Comparison of ENCODE assay signal across 33 cellular contexts in the genomic region with DNA sequence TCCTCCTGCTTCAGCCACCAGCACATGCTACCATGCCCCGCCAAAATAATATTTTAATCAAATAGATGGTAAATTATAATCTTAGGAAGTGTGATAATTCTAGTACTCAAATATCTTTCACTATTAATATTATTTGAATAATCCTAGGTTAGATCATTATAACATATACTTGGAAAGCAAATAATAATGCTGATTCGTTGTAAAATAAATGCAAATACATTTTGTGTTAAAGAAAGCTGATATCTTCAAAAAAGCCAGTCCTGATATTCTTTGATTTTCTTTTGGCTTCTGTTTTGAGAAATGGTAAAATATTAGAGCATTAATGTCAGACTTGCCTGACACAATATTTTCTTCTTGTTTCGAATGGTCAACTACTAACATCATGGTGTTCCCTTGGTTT.
DNase-seq lines count a peak whose midpoint lies in the region; ATAC-seq, FAIRE-seq and TF ChIP-seq lines count a peak whose summit lies in the region.
"Had no signal": no experiment of that assay in that cellular context is flagged by ENCODE, and none has a peak within 500 bp of the region (broad histone marks: within the 10 kb centered on the region; RNA-seq: fewer than 3 reads in every experiment).

No MANE protein-coding gene starts in this region.

- no peaks in the 10 kb centered on the region for H3K79me2 ChIP-seq in HepG2 (ENCODE audit: insufficient read depth, low read length)
- H3K79me2 ChIP-seq in K562 (ENCODE audit: control insufficient read depth, insufficient read depth, low read length): no peaks in the 10 kb centered on the region

- no peaks in the 10 kb centered on the region for H4K20me1 ChIP-seq in HepG2 (ENCODE audit: insufficient read depth, low read length)
- no peaks in the 10 kb centered on the region for H4K20me1 ChIP-seq in IMR-90 (ENCODE audit: insufficient read depth, low read length)
- H4K20me1 ChIP-seq in K562 (replicated peaks; ENCODE audit: control insufficient read depth, insufficient read depth, low read length): no peaks in the 10 kb centered on the region
- H4K20me1 ChIP-seq: BLaER1; BLaER1 treated with 17β-estradiol and CSF1 and Interleukin-3, amounts not matched to agents 10 nM and 100 nM had no signal

- H3K9me3 ChIP-seq in HepG2 (ENCODE audit: low read length): peaks cover 90% of the 10 kb centered on the region
- H3K9me3 ChIP-seq in right lobe of liver: no peaks in the 10 kb centered on the region
- no peaks in the 10 kb centered on the region for H3K9me3 ChIP-seq in IMR-90 (ENCODE audit: control insufficient read depth, insufficient read depth, low read length)
- H3K9me3 ChIP-seq in K562 (replicated peaks; ENCODE audit: control insufficient read depth, insufficient read depth, low read depth, low read length): no peaks in the 10 kb centered on the region; the same call in 1 of the 2 replicates
- H3K9me3 ChIP-seq: A549; BE2C; BLaER1; BLaER1 treated with 17β-estradiol and CSF1 and Interleukin-3, amounts not matched to agents 10 nM and 100 nM; Caco-2 had no signal

- H3K14ac ChIP-seq in IMR-90 (replicated peaks; ENCODE audit: low read depth, low read length): no peak overlapping the region

- no peaks in the 10 kb centered on the region; the same call in 1 of the 2 replicates for H3K9me1 ChIP-seq in IMR-90 (ENCODE audit: insufficient read depth, low read length)
- no peaks in the 10 kb centered on the region for H3K9me1 ChIP-seq in K562 (ENCODE audit: control insufficient read depth, insufficient read depth, low read length)

- no peak overlapping the region for H4K5ac ChIP-seq in IMR-90 (ENCODE audit: low read depth, low read length)

- FAIRE-seq in HepG2 (lab: Jason Lieb, UNC) (no peak), K562 (lab: Jason Lieb, UNC) (no peak)
- FAIRE-seq: A204.1, A549, D721Med had no signal

- H3K4me2 ChIP-seq in HepG2 (ENCODE audit: low read depth, low read length): no peak overlapping the region
- H3K4me2 ChIP-seq in IMR-90 (ENCODE audit: low read depth, low read length): no peak overlapping the region
- H3K4me2 ChIP-seq in K562 (ENCODE audit: insufficient read depth, low read length): no peak overlapping the region
- H3K4me2 ChIP-seq: A549; BLaER1; BLaER1 treated with 17β-estradiol and CSF1 and Interleukin-3, amounts not matched to agents 10 nM and 100 nM had no signal

- H3K36me3 ChIP-seq in HepG2 (replicated peaks in 1 of 2; ENCODE audit: control insufficient read depth in 1 of 2, insufficient read depth in 2 of 2, low read length in 2 of 2): no peaks in the 10 kb centered on the region
- no peaks in the 10 kb centered on the region for H3K36me3 ChIP-seq in right lobe of liver
- H3K36me3 ChIP-seq in IMR-90 (ENCODE audit: control insufficient read depth, insufficient read depth, low read length): no peaks in the 10 kb centered on the region
- no peaks in the 10 kb centered on the region for H3K36me3 ChIP-seq in K562 (ENCODE audit: control insufficient read depth, insufficient read depth, low read length)
- H3K36me3 ChIP-seq: BE2C; BLaER1; BLaER1 treated with 17β-estradiol and CSF1 and Interleukin-3, amounts not matched to agents 10 nM and 100 nM had no signal

- CTCF ChIA-PET in HepG2 (lab: Yijun Ruan, JAX; ENCODE audit: low intra/inter-chr PET ratio, low total read pairs): no interaction called here
- CTCF ChIA-PET in IMR-90 (lab: Yijun Ruan, JAX): interaction anchor here (1.1 kb wide), 1 partner anchor 10 kb away, joined by 3 read pairs; no protein-coding TSS in a partner anchor
- CTCF ChIA-PET in K562 (lab: Yijun Ruan, JAX; ENCODE audit: low intra/inter-chr PET ratio): no interaction called here

- H4K8ac ChIP-seq in IMR-90 (ENCODE audit: low read depth in 2 of 2, low read length in 2 of 2): no peak overlapping the region

- no peak for TF ChIP-seq CTCF in HepG2 (CRISPR knock-in tag; IDR thresholded peaks at IDR 0.05)
- TF ChIP-seq CTCF in right lobe of liver (IDR thresholded peaks at IDR 0.05): no peak
- no peak for TF ChIP-seq CTCF in IMR-90 (conservative IDR thresholded peaks at IDR 0.05; ENCODE audit: low read depth, low read length)
- TF ChIP-seq CTCF in K562 (IDR thresholded peaks at IDR 0.05 in 2 of 3, conservative IDR thresholded peaks at IDR 0.05 in 1 of 3; ENCODE audit: insufficient read depth in 2 of 3, low read depth in 1 of 3, low read length in 3 of 3): no peak

- H2BK20ac ChIP-seq in IMR-90 (ENCODE audit: low read depth, low read length): no peak overlapping the region

- H3K27me3 ChIP-seq in HepG2 (ENCODE audit: control insufficient read depth in 1 of 2, insufficient read depth in 2 of 2, low read length in 2 of 2): no peaks in the 10 kb centered on the region
- no peaks in the 10 kb centered on the region for H3K27me3 ChIP-seq in right lobe of liver
- no peaks in the 10 kb centered on the region for H3K27me3 ChIP-seq in IMR-90 (ENCODE audit: control insufficient read depth, insufficient read depth, low read length)
- H3K27me3 ChIP-seq in K562 (ENCODE audit: control insufficient read depth in 2 of 2, insufficient read depth in 2 of 2, low read length in 2 of 2): no peaks in the 10 kb centered on the region
- H3K27me3 ChIP-seq: BE2C; BLaER1; BLaER1 treated with 17β-estradiol and CSF1 and Interleukin-3, amounts not matched to agents 10 nM and 100 nM had no signal

- H2AFZ ChIP-seq in HepG2 (ENCODE audit: low read length): no peak overlapping the region
- no peak overlapping the region for H2AFZ ChIP-seq in IMR-90 (replicated peaks; ENCODE audit: low read length, poor library complexity)
- H2AFZ ChIP-seq in K562 (ENCODE audit: low read depth, low read length): no peak overlapping the region

- H3K4me1 ChIP-seq in HepG2 (ENCODE audit: insufficient read depth, low read length) (no peaks in the 10 kb centered on the region), right lobe of liver (no peaks in the 10 kb centered on the region), IMR-90 (ENCODE audit: control insufficient read depth, insufficient read depth, low read length) (no peaks in the 10 kb centered on the region), K562 (replicated peaks in 1 of 2; ENCODE audit: control insufficient read depth in 2 of 2, insufficient read depth in 2 of 2, low read length in 2 of 2) (no peaks in the 10 kb centered on the region)
- H3K4me1 ChIP-seq: A549; BLaER1; BLaER1 treated with 17β-estradiol and CSF1 and Interleukin-3, amounts not matched to agents 10 nM and 100 nM; Caco-2 had no signal

- TF ChIP-seq RAD21 in HepG2 (CRISPR knock-in tag; IDR thresholded peaks at IDR 0.05) (no peak), IMR-90 (IDR thresholded peaks at IDR 0.05; ENCODE audit: low read length) (no peak), K562 (CRISPR knock-in tag; conservative IDR thresholded peaks at IDR 0.05 in 1 of 2, IDR thresholded peaks at IDR 0.05 in 1 of 2) (no peak)

- no peak overlapping the region for H3K4me3 ChIP-seq in HepG2 (replicated peaks in 1 of 3; ENCODE audit: insufficient read depth in 1 of 3, low read depth in 2 of 3, low read length in 3 of 3)
- no peak overlapping the region for H3K4me3 ChIP-seq in right lobe of liver
- no peak overlapping the region for H3K4me3 ChIP-seq in IMR-90 (ENCODE audit: insufficient read depth, low read depth, low read length)
- no peak overlapping the region for H3K4me3 ChIP-seq in K562
- H3K4me3 ChIP-seq: A549; BLaER1; BLaER1 treated with 17β-estradiol and CSF1 and Interleukin-3, amounts not matched to agents 10 nM and 100 nM had no signal

- no peak overlapping the region for H3K9ac ChIP-seq in HepG2 (ENCODE audit: insufficient read depth, low read depth, low read length)
- H3K9ac ChIP-seq in IMR-90 (ENCODE audit: low read depth, low read length): no peak overlapping the region
- no peak overlapping the region for H3K9ac ChIP-seq in K562 (ENCODE audit: insufficient read depth in 1 of 2, low read depth in 2 of 2, low read length in 2 of 2)
- H3K9ac ChIP-seq: BLaER1; BLaER1 treated with 17β-estradiol and CSF1 and Interleukin-3, amounts not matched to agents 10 nM and 100 nM had no signal

- no peak overlapping the region for H2AK9ac ChIP-seq in IMR-90 (replicated peaks; ENCODE audit: low read depth, low read length, poor library complexity)

- H3K18ac ChIP-seq in IMR-90 (ENCODE audit: low read depth, low read length): no peak overlapping the region

- dilution Hi-C loops in IMR-90 (cut with HindIII; ENCODE audit: low sequenced_read_pairs, unreplicated experiment): no loop called here

- ATAC-seq in HepG2 (no peak), right lobe of liver (no peak), IMR-90 (ENCODE audit: low read depth) (no peak), K562 (no peak)
- ATAC-seq: A549; CD8-positive, alpha-beta T cell had no signal

- in situ Hi-C loops in HepG2 (cut with HindIII; ENCODE audit: extremely low pct_ligation_motif_present, low pct_unique_long_range_greater_than_20kb) (no loop called here), IMR-90 (cut with MboI; ENCODE audit: low sequenced_read_pairs) (no loop called here), K562 (cut with MboI) (no loop called here)

- no peak overlapping the region for H2BK15ac ChIP-seq in IMR-90 (ENCODE audit: low read depth, low read length)

- intact Hi-C loops in HepG2 (cut with micrococcal nuclease; ENCODE audit: unreplicated experiment) (no loop called here), right lobe of liver (cut with DNase I) (no loop called here), IMR-90 (cut with micrococcal nuclease) (no loop called here), K562 (cut with micrococcal nuclease) (no loop called here)

- no peak overlapping the region for H3K56ac ChIP-seq in IMR-90 (ENCODE audit: extremely low read depth, insufficient read depth, low read length)

- no peaks in the 10 kb centered on the region for H3K79me1 ChIP-seq in IMR-90 (ENCODE audit: low read depth in 1 of 2, low read length in 2 of 2)

- H3K27ac ChIP-seq in HepG2 (ENCODE audit: extremely low read length, insufficient read depth, low read length) (no peak overlapping the region), right lobe of liver (no peak overlapping the region), IMR-90 (ENCODE audit: insufficient read depth, low read length) (no peak overlapping the region), K562 (ENCODE audit: extremely low read depth, low read depth, low read length) (no peak overlapping the region)
- H3K27ac ChIP-seq: 22Rv1; A549; BLaER1; BLaER1 treated with 17β-estradiol and CSF1 and Interleukin-3, amounts not matched to agents 10 nM and 100 nM; C4-2B had no signal

- WGBS in HepG2 (ENCODE audit: low lambda C conversion rate): 5% methylated on average over 3 of the region's 3 CpGs
- 64% methylated on average over 3 of the region's 3 CpGs for WGBS in right lobe of liver (ENCODE audit: insufficient coverage, low coverage, low lambda C conversion rate, missing lambda C conversion rate)
- no CpG with 5 or more reads among the region's 3 CpGs for WGBS in IMR-90 (ENCODE audit: extremely low coverage in 2 of 2, insufficient read length in 1 of 2), 2 experiments
- 0% methylated on average over 3 of the region's 3 CpGs for WGBS in K562 (ENCODE audit: insufficient coverage, low coverage, missing lambda C conversion rate)

- TF ChIP-seq EP300 in HepG2 (IDR thresholded peaks at IDR 0.05; ENCODE audit: low read depth in 2 of 2, low read length in 2 of 2) (no peak), HepG2 (CRISPR knock-in tag; IDR thresholded peaks at IDR 0.05; ENCODE audit: borderline replicate concordance) (no peak), K562 (IDR thresholded peaks at IDR 0.05; ENCODE audit: low read length) (no peak)

- POLR2A ChIA-PET in HepG2 (lab: Yijun Ruan, JAX) (no interaction called here), IMR-90 (lab: Charles Lee; ENCODE audit: unreplicated experiment) (no interaction called here), K562 (lab: Yijun Ruan, JAX) (no interaction called here)

- H2AK5ac ChIP-seq in IMR-90 (ENCODE audit: low read depth, low read length): no peak overlapping the region

- DNase-seq in HepG2 (ENCODE audit: low spot score): no peak
- no peak for DNase-seq in right lobe of liver
- DNase-seq in IMR-90: no peak
- DNase-seq in K562 (ENCODE audit: extremely low read depth in 1 of 4, low spot score in 3 of 4): no peak
- DNase-seq in NCI-H524 (lab: John Stamatoyannopoulos, UW): no peak
- no peak for DNase-seq in globus pallidus (ENCODE audit: low spot score)
- DNase-seq: 8988T; ACHN; AML-193; BE2C; C1 segment of cervical spinal cord; Caco-2; Calu3; CD4-positive, alpha-beta memory T cell; CD4-positive, alpha-beta T cell; CD4-positive, CD25-positive, alpha-beta regulatory T cell; CD8-positive, alpha-beta memory T cell; CD8-positive, alpha-beta T cell; COR-L47; DMS 273 treated with DMSO at 0.1 percent for 48 hours; DMS153; DMS53; DMS79; DMS79 treated with DMSO at 0.1 percent for 48 hours; DND-41; EL had no signal

- no peak overlapping the region for H3K23ac ChIP-seq in IMR-90 (ENCODE audit: low read depth, low read length)

- H4K91ac ChIP-seq in IMR-90 (ENCODE audit: insufficient read depth, low read depth, low read length): no peak overlapping the region

- no peak for TF ChIP-seq POLR2A in HepG2 (IDR thresholded peaks at IDR 0.05; ENCODE audit: insufficient read depth in 1 of 2, low read depth in 2 of 2, low read length in 2 of 2)
- TF ChIP-seq POLR2A in right lobe of liver (IDR thresholded peaks at IDR 0.05): no peak
- TF ChIP-seq POLR2A in IMR-90 (IDR thresholded peaks at IDR 0.05; ENCODE audit: low read depth, low read length): no peak
- no peak for TF ChIP-seq POLR2A in K562 (conservative IDR thresholded peaks at IDR 0.05)

- H2BK5ac ChIP-seq in IMR-90 (ENCODE audit: low read depth, low read length, poor library complexity, severe bottlenecking): no peak overlapping the region

- H3K4ac ChIP-seq in IMR-90 (ENCODE audit: low read depth, low read length): no peak overlapping the region

- H2BK120ac ChIP-seq in IMR-90 (ENCODE audit: low read depth, low read length): no peak overlapping the region

- BruUV-seq in HepG2 (replicated peaks; lab: Mats Ljungman, UMichigan): no TSS peak
- BruUV-seq in IMR-90 (replicated peaks; lab: Mats Ljungman, UMichigan): no TSS peak
- BruUV-seq in K562 (replicated peaks; lab: Mats Ljungman, UMichigan): no TSS peak
